Comparison of ENCODE assay signal across 20 cellular contexts in the genomic region with DNA sequence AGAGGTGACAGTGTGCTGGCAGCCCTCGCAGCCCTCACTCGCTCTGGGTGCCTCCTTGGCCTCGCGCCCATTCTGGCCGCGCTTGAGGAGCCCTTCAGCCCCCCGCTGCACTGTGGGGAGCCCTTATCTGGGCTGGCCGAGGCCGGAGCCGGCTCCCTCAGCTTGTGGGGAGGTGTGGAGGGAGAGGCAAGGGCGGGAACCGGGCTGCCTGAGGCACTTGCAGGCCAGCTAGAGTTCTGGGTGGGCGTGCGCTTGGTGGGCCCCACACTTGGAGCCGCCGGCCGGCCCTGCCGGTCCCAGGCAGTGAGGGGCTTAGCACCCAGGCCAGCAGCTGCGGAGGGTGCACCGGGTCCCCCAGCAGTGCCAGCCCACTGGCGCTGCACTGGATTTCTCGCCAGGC.
DNase-seq lines count a peak whose midpoint lies in the region; ATAC-seq, FAIRE-seq and TF ChIP-seq lines count a peak whose summit lies in the region.
"Had no signal": no experiment of that assay in that cellular context is flagged by ENCODE, and none has a peak within 500 bp of the region (broad histone marks: within the 10 kb centered on the region; RNA-seq: fewer than 3 reads in every experiment).

No MANE protein-coding gene starts in this region.

- no peaks in the 10 kb centered on the region for H3K27me3 ChIP-seq in right atrium auricular region
- H3K27me3 ChIP-seq: BLaER1 treated with 17β-estradiol and CSF1 and Interleukin-3, amounts not matched to agents 10 nM and 100 nM had no signal

- H3K9me3 ChIP-seq in right atrium auricular region (peaks cover 0 to 7% of the 10 kb centered on the region in 2 donors), kidney (ENCODE audit: control insufficient read depth in 1 of 2, low read length in 2 of 2) (no peaks in the 10 kb centered on the region)
- H3K9me3 ChIP-seq: HAP-1 had no signal

- TF ChIP-seq CTCF in right atrium auricular region (IDR thresholded peaks at IDR 0.05) (no peak), kidney (IDR thresholded peaks at IDR 0.05; ENCODE audit: borderline replicate concordance, extremely low read depth, insufficient read depth) (no peak)

- no peak overlapping the region for H3K4me3 ChIP-seq in right atrium auricular region
- no peak overlapping the region for H3K4me3 ChIP-seq in kidney (ENCODE audit: low read length in 2 of 2)
- H3K4me3 ChIP-seq: BLaER1 treated with 17β-estradiol and CSF1 and Interleukin-3, amounts not matched to agents 10 nM and 100 nM; HAP-1 had no signal

- no peak for ATAC-seq in Right ventricle myocardium inferior
- no peak for ATAC-seq in GM21423 (IDR thresholded peaks at IDR 0.05; ENCODE audit: unreplicated experiment)

- intact Hi-C loops in Right ventricle myocardium inferior (cut with DNase I) (no loop called here), kidney (cut with DNase I) (no loop called here), posterior vena cava (cut with DNase I) (no loop called here)

- DNase-seq in Right ventricle myocardium inferior (ENCODE audit: missing footprints) (peak; percentile 33), right atrium auricular region (ENCODE audit: low spot score) (no peak), kidney (peak; percentile 60), posterior vena cava (ENCODE audit: low spot score) (peak; percentile 69), D341Med (ENCODE audit: low spot score) (no peak)
- DNase-seq: CD4-positive, alpha-beta T cell; CD8-positive, alpha-beta memory T cell; DMS53; DMS79 treated with DMSO at 0.1 percent for 48 hours; GF-D8; GOT3; HFFc6 had no signal

- FAIRE-seq in kidney (lab: Jason Lieb, UNC): no peak
- FAIRE-seq: A204.1, GM12891, GM18507, H54 had no signal

- no peak overlapping the region for H3K27ac ChIP-seq in right atrium auricular region
- no peak overlapping the region for H3K27ac ChIP-seq in kidney (ENCODE audit: low read depth in 2 of 2, low read length in 2 of 2)
- H3K27ac ChIP-seq: 22Rv1; BLaER1 treated with 17β-estradiol and CSF1 and Interleukin-3, amounts not matched to agents 10 nM and 100 nM had no signal

- H3K36me3 ChIP-seq in right atrium auricular region (no peaks in the 10 kb centered on the region), kidney (ENCODE audit: control insufficient read depth in 1 of 2, insufficient read depth in 2 of 2, low read length in 2 of 2) (no peaks in the 10 kb centered on the region)
- H3K36me3 ChIP-seq: BLaER1 treated with 17β-estradiol and CSF1 and Interleukin-3, amounts not matched to agents 10 nM and 100 nM; HAP-1 had no signal

- H3K4me1 ChIP-seq in right atrium auricular region: no peaks in the 10 kb centered on the region
- H3K4me1 ChIP-seq in kidney (ENCODE audit: control insufficient read depth in 1 of 2, insufficient read depth in 1 of 2, low read depth in 1 of 2, low read length in 2 of 2): no peaks in the 10 kb centered on the region
- H3K4me1 ChIP-seq: BLaER1 treated with 17β-estradiol and CSF1 and Interleukin-3, amounts not matched to agents 10 nM and 100 nM; HAP-1 had no signal

- no peak overlapping the region for H3K9ac ChIP-seq in kidney (ENCODE audit: low read length in 2 of 2)
- H3K9ac ChIP-seq: BLaER1 treated with 17β-estradiol and CSF1 and Interleukin-3, amounts not matched to agents 10 nM and 100 nM had no signal

Comparison
In these comparisons a context has a peak if more than half of its experiments do, and no peak if none do; other contexts are left out.
1. DNase-seq: peak in Right ventricle myocardium inferior (single experiment), kidney (single experiment) and posterior vena cava (single experiment); none in right atrium auricular region (single experiment) and D341Med (single experiment).